In genomic region chr14:21066882-21067502, GRCh38 we compare ENCODE assay signal across 13 cellular contexts. TPM values are rescaled to one million over a fixed set of nuclear protein-coding genes. Genes with fewer than 3 reads are reported as not detected.
DNase-seq lines count a peak whose midpoint lies in the region; ATAC-seq, FAIRE-seq and TF ChIP-seq lines count a peak whose summit lies in the region.
"Had no signal": no experiment of that assay in that cellular context is flagged by ENCODE, and none has a peak within 500 bp of the region (broad histone marks: within the 10 kb centered on the region; RNA-seq: fewer than 3 reads in every experiment).

No MANE protein-coding gene starts in this region.

- no peaks in the 10 kb centered on the region for H3K79me2 ChIP-seq in GM12878 (ENCODE audit: control insufficient read depth, insufficient read depth, low read length)

- no peak overlapping the region for H3K4me3 ChIP-seq in GM12878
- no peak overlapping the region for H3K4me3 ChIP-seq in retinal pigment epithelial cell (ENCODE audit: low read length)
- H3K4me3 ChIP-seq: HAP-1 had no signal

- in situ Hi-C loops in GM12878 (cut with MboI): no loop called here

- H3K4me2 ChIP-seq in GM12878 (ENCODE audit: control insufficient read depth, insufficient read depth): no peak overlapping the region

- DNase-seq in NCI-H82 (lab: John Stamatoyannopoulos, UW) (peak; percentile 43), NCI-H82 treated with DMSO at 0.1 percent for 48 hours (lab: John Stamatoyannopoulos, UW; ENCODE audit: unreplicated experiment) (no peak), NCI-H1105 treated with DMSO at 0.1 percent for 48 hours (lab: John Stamatoyannopoulos, UW) (peak; percentile 14), GM12878 (ENCODE audit: low read depth, low spot score) (no peak), retinal pigment epithelial cell (ENCODE audit: low read depth) (no peak), hypothalamus (lab: John Stamatoyannopoulos, UW) (no peak), GM19238 (ENCODE audit: insufficient read length, low spot score) (no peak)
- DNase-seq: activated CD8-positive, alpha-beta T cell treated with anti-CD3 and anti-CD28 coated beads for 36 hours; NCI-H1048; stimulated activated CD4-positive, alpha-beta T cell treated with anti-CD3 and anti-CD28 coated beads, Interleukin-4, amount 100 ng/mL, for 4 hours had no signal

- TF ChIP-seq POLR2A in GM12878 (IDR thresholded peaks at IDR 0.05; ENCODE audit: low read depth, low read length): no peak

- peak; percentile 61 for FAIRE-seq in GM12878 (lab: Jason Lieb, UNC)

- TF ChIP-seq RAD21 in GM12878 (IDR thresholded peaks at IDR 0.05; ENCODE audit: insufficient read depth, low read depth, low read length): peak; percentile 58

- H4K20me1 ChIP-seq in GM12878 (ENCODE audit: control insufficient read depth, insufficient read depth): no peaks in the 10 kb centered on the region

- CTCF ChIA-PET in GM12878 (lab: Yijun Ruan, JAX): interaction anchor here (0.7 to 6.3 kb wide), 10 partner anchors 15 to 76 kb away, joined by 3 to 151 read pairs (median 5); partner anchors contain the start of gene TMEM253

- TF ChIP-seq CTCF in GM12878 (IDR thresholded peaks at IDR 0.05 in 2 of 3, conservative IDR thresholded peaks at IDR 0.05 in 1 of 3; ENCODE audit: control insufficient read depth in 2 of 3, extremely low read depth in 1 of 3, insufficient read depth in 1 of 3, low read depth in 3 of 3, low read length in 3 of 3) (peak; percentile 36 to 48 (median 46); a peak in 5 of 6 replicates), retinal pigment epithelial cell (conservative IDR thresholded peaks at IDR 0.05; ENCODE audit: low read depth, low read length) (peak; percentile 28)

- no peak for ATAC-seq in GM12878
- no peak for ATAC-seq in GM18517 (IDR thresholded peaks at IDR 0.05; ENCODE audit: unreplicated experiment)
- ATAC-seq: activated CD8-positive, alpha-beta T cell treated with anti-CD3 and anti-CD28 coated beads for 36 hours had no signal

- intact Hi-C loops in GM12878 (cut with micrococcal nuclease; ENCODE audit: unreplicated experiment): loop anchor here (2.0 kb wide), 1 partner anchor 52 kb away; no protein-coding TSS in a partner anchor

- POLR2A ChIA-PET in GM12878 (lab: Charles Lee): no interaction called here

- BruUV-seq in GM12878 (replicated peaks; lab: Mats Ljungman, UMichigan): no TSS peak

- H3K9ac ChIP-seq in GM12878 (ENCODE audit: control insufficient read depth, insufficient read depth, low read length): no peak overlapping the region

- H3K9me3 ChIP-seq in GM12878 (replicated peaks; ENCODE audit: control insufficient read depth, insufficient read depth, low read length): no peaks in the 10 kb centered on the region
- H3K9me3 ChIP-seq: HAP-1 had no signal

- H3K27me3 ChIP-seq in GM12878 (replicated peaks in 1 of 2; ENCODE audit: control insufficient read depth in 2 of 2, insufficient read depth in 2 of 2, low read length in 1 of 2): peaks cover 9 to 20% of the 10 kb centered on the region in 2 experiments

- no peak for TF ChIP-seq EP300 in GM12878 (IDR thresholded peaks at IDR 0.05; ENCODE audit: borderline replicate concordance in 1 of 2, control insufficient read depth in 1 of 2, low read depth in 2 of 2, low read length in 2 of 2)

- RAD21 ChIA-PET in GM12878 (lab: Charles Lee; ENCODE audit: unreplicated experiment): interaction anchor here (0.8 to 4.8 kb wide), 8 partner anchors 22 to 58 kb away, joined by 3 to 55 read pairs (median 7); no protein-coding TSS in a partner anchor

- peaks cover 25% of the 10 kb centered on the region for H3K4me1 ChIP-seq in GM12878 (ENCODE audit: control insufficient read depth, insufficient read depth, low read length)

- no peak overlapping the region for H2AFZ ChIP-seq in GM12878 (ENCODE audit: control insufficient read depth, low read depth, low read length)

- H3K27ac ChIP-seq in GM12878 (ENCODE audit: control insufficient read depth, insufficient read depth): no peak overlapping the region

- 23% methylated on average over 7 of the region's 7 CpGs for WGBS in GM12878 (ENCODE audit: insufficient coverage, insufficient replicate concordance, low lambda C conversion rate, missing lambda C conversion rate)

- no peaks in the 10 kb centered on the region for H3K36me3 ChIP-seq in GM12878 (ENCODE audit: control insufficient read depth in 2 of 2, insufficient read depth in 2 of 2, low read length in 1 of 2)
- H3K36me3 ChIP-seq: HAP-1 had no signal

- SMC1A ChIA-PET in GM12878 (lab: Charles Lee; ENCODE audit: uncharacterized antibody, unreplicated experiment): interaction anchor here (0.7 to 3.2 kb wide), 7 partner anchors 10 to 211 kb away, joined by 3 to 38 read pairs (median 7); no protein-coding TSS in a partner anchor

RNA-seq across cellular contexts. Expression of gene ARHGEF40, which starts 3.1 kb away (rescaled TPM):
- 0.86 and 1.4 TPM in 2 replicates for total RNA-seq in GM12878 (2013; cell fraction: nucleolus; rRNA removed)
- 0.05 and 0.06 TPM in 2 replicates for total RNA-seq in GM12878 (2014; rRNA removed)
- total RNA-seq in GM12878 (2014; rRNA removed; fragmentation: Illumina TruSeq; extraction: Trizol): 0.04 TPM in 1 of 2 replicates, not detected in the other
- 0.31 and 0.35 TPM in 2 replicates for total RNA-seq in GM12878 (2021)
- polyA plus RNA-seq in GM12878 (2011; ENCODE audit: low read depth): not detected
- polyA plus RNA-seq in GM12878 (2011; rRNA removed): 0.12 and 0.26 TPM in 2 replicates
- polyA plus RNA-seq in GM12878 (2011; cell fraction: cytosol; rRNA removed): 0.27 and 0.45 TPM in 2 replicates
- polyA plus RNA-seq in GM12878 (2011; cell fraction: nucleus; rRNA removed): 0.57 and 0.99 TPM in 2 replicates
- polyA plus RNA-seq in GM12878 (2012): 0.04 and 0.18 TPM in 2 replicates
- 0.03 TPM in 1 of 2 replicates, not detected in the other for polyA plus RNA-seq in GM12878 (2014; fragmentation: Illumina TruSeq; extraction: Trizol)
- polyA plus RNA-seq in GM12878 (2014; fragmentation: Nextera tagmentation; extraction: Ambion mirVana): not detected
- 0.03 and 0.04 TPM in 2 replicates for polyA plus RNA-seq in GM12878 (2014; rRNA removed)
- under 1 TPM; 0.11 to 0.25 TPM for polyA plus RNA-seq in GM12878 (2016; fragmentation: Nextera tagmentation; extraction: Ambion mirVana)
- polyA minus RNA-seq in GM12878 (2011; rRNA and poly(A)+ RNA removed): 0.07 and 0.31 TPM in 2 replicates
- not detected in 2 replicates for polyA minus RNA-seq in GM12878 (2011; cell fraction: cytosol; rRNA and poly(A)+ RNA removed)
- 0.19 and 0.36 TPM in 2 replicates for polyA minus RNA-seq in GM12878 (2011; cell fraction: nucleus; rRNA and poly(A)+ RNA removed)

RNA-seq across cellular contexts. Expression of gene RNASE8, which starts 9.4 kb away (rescaled TPM):
- total RNA-seq in GM12878 (2013; cell fraction: nucleolus; rRNA removed): not detected in 2 replicates
- total RNA-seq in GM12878 (2014; rRNA removed) (not detected in 2 replicates), GM12878 (2014; rRNA removed; fragmentation: Illumina TruSeq; extraction: Trizol) (not detected in 2 replicates), GM12878 (2021) (not detected in 2 replicates)
- not detected for polyA plus RNA-seq in GM12878 (2011; ENCODE audit: low read depth)
- polyA plus RNA-seq in GM12878 (2011; rRNA removed) (not detected in 2 replicates), GM12878 (2014; fragmentation: Illumina TruSeq; extraction: Trizol) (not detected in 2 replicates), GM12878 (2014; fragmentation: Nextera tagmentation; extraction: Ambion mirVana) (not detected), GM12878 (2014; rRNA removed) (not detected in 2 replicates), GM12878 (2016; fragmentation: Nextera tagmentation; extraction: Ambion mirVana) (not detected)
- polyA plus RNA-seq in GM12878 (2011; cell fraction: cytosol; rRNA removed): not detected in 2 replicates
- polyA plus RNA-seq in GM12878 (2011; cell fraction: nucleus; rRNA removed): not detected in 2 replicates
- polyA plus RNA-seq in GM12878 (2012): not detected in 2 replicates
- not detected in 2 replicates for polyA minus RNA-seq in GM12878 (2011; rRNA and poly(A)+ RNA removed)
- polyA minus RNA-seq in GM12878 (2011; cell fraction: cytosol; rRNA and poly(A)+ RNA removed): not detected in 2 replicates
- polyA minus RNA-seq in GM12878 (2011; cell fraction: nucleus; rRNA and poly(A)+ RNA removed): not detected in 2 replicates
- total RNA-seq: activated CD8-positive, alpha-beta T cell treated with anti-CD3 and anti-CD28 coated beads for 36 hours; lower leg skin had no signal

RNA-seq across cellular contexts. Expression of gene RNASE7, which starts 24.8 kb away (rescaled TPM):
- total RNA-seq in GM12878 (2013; cell fraction: nucleolus; rRNA removed): not detected in 2 replicates
- not detected in 2 replicates for total RNA-seq in GM12878 (2014; rRNA removed)
- not detected in 2 replicates for total RNA-seq in GM12878 (2014; rRNA removed; fragmentation: Illumina TruSeq; extraction: Trizol)
- not detected in 2 replicates for total RNA-seq in GM12878 (2021)
- polyA plus RNA-seq in GM12878 (2011; ENCODE audit: low read depth): not detected
- polyA plus RNA-seq in GM12878 (2011; rRNA removed): not detected in 2 replicates
- polyA plus RNA-seq in GM12878 (2011; cell fraction: cytosol; rRNA removed): not detected in 2 replicates
- polyA plus RNA-seq in GM12878 (2011; cell fraction: nucleus; rRNA removed): not detected in 2 replicates
- polyA plus RNA-seq in GM12878 (2012): not detected in 2 replicates
- not detected in 2 replicates for polyA plus RNA-seq in GM12878 (2014; fragmentation: Illumina TruSeq; extraction: Trizol)
- polyA plus RNA-seq in GM12878 (2014; fragmentation: Nextera tagmentation; extraction: Ambion mirVana): not detected
- polyA plus RNA-seq in GM12878 (2014; rRNA removed): not detected in 2 replicates
- not detected for polyA plus RNA-seq in GM12878 (2016; fragmentation: Nextera tagmentation; extraction: Ambion mirVana)
- polyA minus RNA-seq in GM12878 (2011; rRNA and poly(A)+ RNA removed): not detected in 2 replicates
- polyA minus RNA-seq in GM12878 (2011; cell fraction: cytosol; rRNA and poly(A)+ RNA removed): not detected in 2 replicates
- polyA minus RNA-seq in GM12878 (2011; cell fraction: nucleus; rRNA and poly(A)+ RNA removed): not detected in 2 replicates
- total RNA-seq: activated CD8-positive, alpha-beta T cell treated with anti-CD3 and anti-CD28 coated beads for 36 hours had no signal

RNA-seq across cellular contexts. Expression of gene ZNF219, which starts 31.5 kb away (rescaled TPM):
- total RNA-seq in GM12878 (2013; cell fraction: nucleolus; rRNA removed): 6.5 and 9.3 TPM in 2 replicates
- total RNA-seq in GM12878 (2014; rRNA removed) (2.6 and 3.3 TPM in 2 replicates), GM12878 (2014; rRNA removed; fragmentation: Illumina TruSeq; extraction: Trizol) (1.4 and 1.5 TPM in 2 replicates), GM12878 (2021) (4.2 and 6.4 TPM in 2 replicates)
- polyA plus RNA-seq in GM12878 (2011; ENCODE audit: low read depth): 0.47 TPM
- polyA plus RNA-seq in GM12878 (2011; rRNA removed) (1.6 and 2.2 TPM in 2 replicates), GM12878 (2014; fragmentation: Illumina TruSeq; extraction: Trizol) (1.4 TPM in 1 of 2 replicates, not detected in the other), GM12878 (2014; fragmentation: Nextera tagmentation; extraction: Ambion mirVana) (under 1 TPM; 0.16 to 0.27 TPM), GM12878 (2014; rRNA removed) (3.4 and 4.3 TPM in 2 replicates), GM12878 (2016; fragmentation: Nextera tagmentation; extraction: Ambion mirVana) (1 to 10 TPM; 1.6 to 2.9 TPM)
- polyA plus RNA-seq in GM12878 (2011; cell fraction: cytosol; rRNA removed): 3.4 and 5.2 TPM in 2 replicates
- polyA plus RNA-seq in GM12878 (2011; cell fraction: nucleus; rRNA removed): 13.6 and 16.7 TPM in 2 replicates
- 2.2 and 2.6 TPM in 2 replicates for polyA plus RNA-seq in GM12878 (2012)
- 3.3 and 6.0 TPM in 2 replicates for polyA minus RNA-seq in GM12878 (2011; rRNA and poly(A)+ RNA removed)
- polyA minus RNA-seq in GM12878 (2011; cell fraction: cytosol; rRNA and poly(A)+ RNA removed): 0.80 and 1.1 TPM in 2 replicates
- polyA minus RNA-seq in GM12878 (2011; cell fraction: nucleus; rRNA and poly(A)+ RNA removed): 8.8 and 13.0 TPM in 2 replicates

RNA-seq across cellular contexts. Expression of gene RNASE13, which starts 32.4 kb away (rescaled TPM):
- total RNA-seq in GM12878 (2013; cell fraction: nucleolus; rRNA removed): not detected in 2 replicates
- total RNA-seq in GM12878 (2014; rRNA removed): not detected in 2 replicates
- not detected in 2 replicates for total RNA-seq in GM12878 (2014; rRNA removed; fragmentation: Illumina TruSeq; extraction: Trizol)
- total RNA-seq in GM12878 (2021): not detected in 2 replicates
- not detected for polyA plus RNA-seq in GM12878 (2011; ENCODE audit: low read depth)
- not detected in 2 replicates for polyA plus RNA-seq in GM12878 (2011; rRNA removed)
- not detected in 2 replicates for polyA plus RNA-seq in GM12878 (2011; cell fraction: cytosol; rRNA removed)
- polyA plus RNA-seq in GM12878 (2011; cell fraction: nucleus; rRNA removed): not detected in 2 replicates
- not detected in 2 replicates for polyA plus RNA-seq in GM12878 (2012)
- not detected in 2 replicates for polyA plus RNA-seq in GM12878 (2014; fragmentation: Illumina TruSeq; extraction: Trizol)
- polyA plus RNA-seq in GM12878 (2014; fragmentation: Nextera tagmentation; extraction: Ambion mirVana): not detected
- polyA plus RNA-seq in GM12878 (2014; rRNA removed): not detected in 2 replicates
- not detected for polyA plus RNA-seq in GM12878 (2016; fragmentation: Nextera tagmentation; extraction: Ambion mirVana)
- polyA minus RNA-seq in GM12878 (2011; rRNA and poly(A)+ RNA removed): not detected in 2 replicates
- polyA minus RNA-seq in GM12878 (2011; cell fraction: cytosol; rRNA and poly(A)+ RNA removed): not detected in 2 replicates
- polyA minus RNA-seq in GM12878 (2011; cell fraction: nucleus; rRNA and poly(A)+ RNA removed): not detected in 2 replicates
- total RNA-seq: activated CD8-positive, alpha-beta T cell treated with anti-CD3 and anti-CD28 coated beads for 36 hours; lower leg skin had no signal

Comparison
In these comparisons a context has a peak if more than half of its experiments do, and no peak if none do; other contexts are left out.
1. DNase-seq: peak in NCI-H82 (single experiment) and NCI-H1105 treated with DMSO at 0.1 percent for 48 hours (single experiment); none in NCI-H82 treated with DMSO at 0.1 percent for 48 hours (single experiment), GM12878 (single experiment), retinal pigment epithelial cell (single experiment), hypothalamus (0 of 51) and GM19238 (single experiment).